1 cellular context compared by ENCODE assay signal in the genomic region with DNA sequence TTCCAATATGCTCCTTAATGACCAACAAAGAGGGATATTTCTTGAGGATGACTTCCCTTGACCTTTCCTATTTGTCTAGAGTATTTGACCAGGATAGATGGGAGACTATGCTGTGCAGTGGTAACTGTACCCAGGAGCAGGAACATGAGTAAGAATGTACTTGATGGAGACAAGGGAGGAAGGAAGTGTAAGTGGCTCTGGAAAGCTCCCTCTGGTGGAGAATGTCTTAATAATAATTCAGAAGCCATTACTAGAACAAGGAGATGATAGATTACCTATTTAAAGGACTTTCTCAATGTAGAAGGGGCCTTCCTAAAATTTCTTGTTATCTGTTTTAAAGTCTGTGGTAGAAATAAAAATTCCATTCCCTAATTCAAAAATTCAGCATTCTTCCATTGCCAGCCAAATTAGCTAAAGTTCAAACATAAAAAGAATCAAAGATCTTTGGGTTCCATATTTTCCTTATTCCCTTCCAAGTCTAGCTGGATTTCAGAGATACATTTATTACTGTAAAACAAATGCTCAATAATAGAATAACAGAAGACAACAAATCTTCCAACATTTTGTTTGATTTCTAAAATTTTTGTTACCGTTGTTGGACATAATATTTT.
TF ChIP-seq lines count a peak whose summit lies in the region.

No MANE protein-coding gene starts in this region.

TF ChIP-seq in K562, 482 proteins besides CTCF, POLR2A, EP300 and RAD21 (continued from another document):
- TF ChIP-seq, protein P1, sequence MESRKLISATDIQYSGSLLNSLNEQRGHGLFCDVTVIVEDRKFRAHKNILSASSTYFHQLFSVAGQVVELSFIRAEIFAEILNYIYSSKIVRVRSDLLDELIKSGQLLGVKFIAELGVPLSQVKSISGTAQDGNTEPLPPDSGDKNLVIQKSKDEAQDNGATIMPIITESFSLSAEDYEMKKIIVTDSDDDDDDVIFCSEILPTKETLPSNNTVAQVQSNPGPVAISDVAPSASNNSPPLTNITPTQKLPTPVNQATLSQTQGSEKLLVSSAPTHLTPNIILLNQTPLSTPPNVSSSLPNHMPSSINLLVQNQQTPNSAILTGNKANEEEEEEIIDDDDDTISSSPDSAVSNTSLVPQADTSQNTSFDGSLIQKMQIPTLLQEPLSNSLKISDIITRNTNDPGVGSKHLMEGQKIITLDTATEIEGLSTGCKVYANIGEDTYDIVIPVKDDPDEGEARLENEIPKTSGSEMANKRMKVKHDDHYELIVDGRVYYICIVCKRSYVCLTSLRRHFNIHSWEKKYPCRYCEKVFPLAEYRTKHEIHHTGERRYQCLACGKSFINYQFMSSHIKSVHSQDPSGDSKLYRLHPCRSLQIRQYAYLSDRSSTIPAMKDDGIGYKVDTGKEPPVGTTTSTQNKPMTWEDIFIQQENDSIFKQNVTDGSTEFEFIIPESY (CRISPR knock-in tag; IDR thresholded peaks at IDR 0.05) = no peak
- no peak for TF ChIP-seq BCOR (IDR thresholded peaks at IDR 0.05)
- TF ChIP-seq, protein P2, sequence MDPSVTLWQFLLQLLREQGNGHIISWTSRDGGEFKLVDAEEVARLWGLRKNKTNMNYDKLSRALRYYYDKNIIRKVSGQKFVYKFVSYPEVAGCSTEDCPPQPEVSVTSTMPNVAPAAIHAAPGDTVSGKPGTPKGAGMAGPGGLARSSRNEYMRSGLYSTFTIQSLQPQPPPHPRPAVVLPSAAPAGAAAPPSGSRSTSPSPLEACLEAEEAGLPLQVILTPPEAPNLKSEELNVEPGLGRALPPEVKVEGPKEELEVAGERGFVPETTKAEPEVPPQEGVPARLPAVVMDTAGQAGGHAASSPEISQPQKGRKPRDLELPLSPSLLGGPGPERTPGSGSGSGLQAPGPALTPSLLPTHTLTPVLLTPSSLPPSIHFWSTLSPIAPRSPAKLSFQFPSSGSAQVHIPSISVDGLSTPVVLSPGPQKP (CRISPR knock-in tag; IDR thresholded peaks at IDR 0.05) = no peak
- no peak for TF ChIP-seq FOXO4 (CRISPR knock-in tag; IDR thresholded peaks at IDR 0.05)
- TF ChIP-seq DDX20 (tag; IDR thresholded peaks at IDR 0.05; ENCODE audit: low read depth) = no peak
- TF ChIP-seq, protein P3, sequence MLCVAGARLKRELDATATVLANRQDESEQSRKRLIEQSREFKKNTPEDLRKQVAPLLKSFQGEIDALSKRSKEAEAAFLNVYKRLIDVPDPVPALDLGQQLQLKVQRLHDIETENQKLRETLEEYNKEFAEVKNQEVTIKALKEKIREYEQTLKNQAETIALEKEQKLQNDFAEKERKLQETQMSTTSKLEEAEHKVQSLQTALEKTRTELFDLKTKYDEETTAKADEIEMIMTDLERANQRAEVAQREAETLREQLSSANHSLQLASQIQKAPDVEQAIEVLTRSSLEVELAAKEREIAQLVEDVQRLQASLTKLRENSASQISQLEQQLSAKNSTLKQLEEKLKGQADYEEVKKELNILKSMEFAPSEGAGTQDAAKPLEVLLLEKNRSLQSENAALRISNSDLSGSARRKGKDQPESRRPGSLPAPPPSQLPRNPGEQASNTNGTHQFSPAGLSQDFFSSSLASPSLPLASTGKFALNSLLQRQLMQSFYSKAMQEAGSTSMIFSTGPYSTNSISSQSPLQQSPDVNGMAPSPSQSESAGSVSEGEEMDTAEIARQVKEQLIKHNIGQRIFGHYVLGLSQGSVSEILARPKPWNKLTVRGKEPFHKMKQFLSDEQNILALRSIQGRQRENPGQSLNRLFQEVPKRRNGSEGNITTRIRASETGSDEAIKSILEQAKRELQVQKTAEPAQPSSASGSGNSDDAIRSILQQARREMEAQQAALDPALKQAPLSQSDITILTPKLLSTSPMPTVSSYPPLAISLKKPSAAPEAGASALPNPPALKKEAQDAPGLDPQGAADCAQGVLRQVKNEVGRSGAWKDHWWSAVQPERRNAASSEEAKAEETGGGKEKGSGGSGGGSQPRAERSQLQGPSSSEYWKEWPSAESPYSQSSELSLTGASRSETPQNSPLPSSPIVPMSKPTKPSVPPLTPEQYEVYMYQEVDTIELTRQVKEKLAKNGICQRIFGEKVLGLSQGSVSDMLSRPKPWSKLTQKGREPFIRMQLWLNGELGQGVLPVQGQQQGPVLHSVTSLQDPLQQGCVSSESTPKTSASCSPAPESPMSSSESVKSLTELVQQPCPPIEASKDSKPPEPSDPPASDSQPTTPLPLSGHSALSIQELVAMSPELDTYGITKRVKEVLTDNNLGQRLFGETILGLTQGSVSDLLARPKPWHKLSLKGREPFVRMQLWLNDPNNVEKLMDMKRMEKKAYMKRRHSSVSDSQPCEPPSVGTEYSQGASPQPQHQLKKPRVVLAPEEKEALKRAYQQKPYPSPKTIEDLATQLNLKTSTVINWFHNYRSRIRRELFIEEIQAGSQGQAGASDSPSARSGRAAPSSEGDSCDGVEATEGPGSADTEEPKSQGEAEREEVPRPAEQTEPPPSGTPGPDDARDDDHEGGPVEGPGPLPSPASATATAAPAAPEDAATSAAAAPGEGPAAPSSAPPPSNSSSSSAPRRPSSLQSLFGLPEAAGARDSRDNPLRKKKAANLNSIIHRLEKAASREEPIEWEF (CRISPR knock-in tag; IDR thresholded peaks at IDR 0.05) = no peak
